In genomic region chr2:199627417-199627816, GRCh38 we compare ENCODE assay signal across 21 cellular contexts.
DNase-seq lines count a peak whose midpoint lies in the region; FAIRE-seq and TF ChIP-seq lines count a peak whose summit lies in the region.
"Had no signal": no experiment of that assay in that cellular context is flagged by ENCODE, and none has a peak within 500 bp of the region (broad histone marks: within the 10 kb centered on the region; RNA-seq: fewer than 3 reads in every experiment).

No MANE protein-coding gene starts in this region.

- TF ChIP-seq CTCF in bronchial epithelial cell (IDR thresholded peaks at IDR 0.05; ENCODE audit: insufficient read depth, low read length, severe bottlenecking): no peak

- no peak overlapping the region for H3K4me3 ChIP-seq in bronchial epithelial cell (ENCODE audit: low read depth, low read length)
- H3K4me3 ChIP-seq: HAP-1 had no signal

- FAIRE-seq in bronchial epithelial cell (lab: Jason Lieb, UNC): no peak
- FAIRE-seq: A204.1, G401.6, GM12891, GM19239, HTR-8/SVneo had no signal

- H3K27me3 ChIP-seq in bronchial epithelial cell (ENCODE audit: control insufficient read depth, insufficient read depth, low read length): no peaks in the 10 kb centered on the region

- DNase-seq in ELR (ENCODE audit: low read depth): peak; percentile 24
- peak; percentile 6 for DNase-seq in HS-5 (ENCODE audit: low read depth)
- peak; percentile 48 for DNase-seq in bronchial epithelial cell (ENCODE audit: low read depth)
- DNase-seq in activated CD4-positive, alpha-beta T cell treated with anti-CD3 and anti-CD28 coated beads for 4 hours: no peak
- DNase-seq in activated CD4-positive, CD25-positive, alpha-beta regulatory T cell (lab: John Stamatoyannopoulos, UW): no peak
- DNase-seq in activated naive CD4-positive, alpha-beta T cell treated with Interleukin-2 at 50 U/mL for 16 hours: no peak
- no peak for DNase-seq in NK-92 (lab: John Stamatoyannopoulos, UW; ENCODE audit: unreplicated experiment)
- DNase-seq: ACHN; AML-193; Caco-2; CD4-positive, alpha-beta T cell; DMS153; DND-41; EL; KBM-7 had no signal

- no peaks in the 10 kb centered on the region for H3K36me3 ChIP-seq in bronchial epithelial cell (ENCODE audit: control insufficient read depth, insufficient read depth, low read length)
- H3K36me3 ChIP-seq: HAP-1 had no signal

Comparison
In these comparisons a context has a peak if more than half of its experiments do, and no peak if none do; other contexts are left out.
1. DNase-seq: peak in ELR (single experiment), HS-5 (single experiment) and bronchial epithelial cell (single experiment); none in activated CD4-positive, alpha-beta T cell treated with anti-CD3 and anti-CD28 coated beads for 4 hours (0 of 2), activated CD4-positive, CD25-positive, alpha-beta regulatory T cell (0 of 4), activated naive CD4-positive, alpha-beta T cell treated with Interleukin-2 at 50 U/mL for 16 hours (single experiment) and NK-92 (single experiment).